In the genomic region with DNA sequence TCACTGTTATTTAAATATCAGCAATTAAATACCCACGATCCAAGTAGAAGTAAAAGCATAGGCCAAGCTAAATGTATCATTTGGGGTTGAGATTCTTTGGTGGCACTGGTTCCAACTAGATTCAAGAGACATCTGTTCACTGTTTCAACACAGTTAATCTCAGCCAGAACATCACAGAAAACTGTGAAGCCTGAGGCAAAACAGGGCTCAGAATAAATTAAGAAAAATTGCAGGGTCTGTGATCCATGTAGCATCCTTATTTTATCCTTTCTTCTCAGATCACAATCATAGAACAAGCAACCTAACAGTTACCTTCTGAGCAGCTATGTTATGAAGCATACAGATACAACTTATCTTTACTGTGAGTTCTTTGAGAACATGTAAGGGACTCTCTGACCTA, we compare ENCODE assay signal across 14 cellular contexts.
"Had no signal": no experiment of that assay in that cellular context is flagged by ENCODE, and none has a peak within 500 bp of the region (broad histone marks: within the 10 kb centered on the region; RNA-seq: fewer than 3 reads in every experiment).

No MANE protein-coding gene starts in this region.

- H3K4me1 Mint-ChIP-seq: activated naive CD4-positive, alpha-beta T cell treated with anti-CD3 and anti-CD28 coated beads, Interleukin-2, amount 10 ng/mL, durations not matched to agents 7 days and 5 days had no signal

- H3K9me3 Mint-ChIP-seq: activated naive CD4-positive, alpha-beta T cell treated with anti-CD3 and anti-CD28 coated beads, Interleukin-2, amount 10 ng/mL, durations not matched to agents 7 days and 5 days; mesothelial cell of epicardium had no signal

- H3K9me3 ChIP-seq: breast epithelium, gastrocnemius medialis, tibial nerve, vagina had no signal

- H3K4me3 ChIP-seq: breast epithelium, gastrocnemius medialis, skin epidermis, tibial nerve, vagina had no signal

- H3K27ac Mint-ChIP-seq: activated CD8-positive, alpha-beta T cell treated with anti-CD3 and anti-CD28 coated beads, Interleukin-2, amount 10 ng/mL, durations not matched to agents 7 days and 5 days; activated naive CD4-positive, alpha-beta T cell treated with anti-CD3 and anti-CD28 coated beads, Interleukin-2, amount 10 ng/mL, durations not matched to agents 7 days and 5 days; mesothelial cell of epicardium had no signal

- H3K27me3 Mint-ChIP-seq: activated naive CD4-positive, alpha-beta T cell treated with anti-CD3 and anti-CD28 coated beads, Interleukin-2, amount 10 ng/mL, durations not matched to agents 7 days and 5 days had no signal

- H3K27ac ChIP-seq: breast epithelium, gastrocnemius medialis, parathyroid adenoma, skin epidermis, tibial nerve, vagina, WERI-Rb-1 had no signal

- H3K4me3 Mint-ChIP-seq: activated CD8-positive, alpha-beta T cell treated with anti-CD3 and anti-CD28 coated beads, Interleukin-2, amount 10 ng/mL, durations not matched to agents 7 days and 5 days; activated naive CD4-positive, alpha-beta T cell treated with anti-CD3 and anti-CD28 coated beads, Interleukin-2, amount 10 ng/mL, durations not matched to agents 7 days and 5 days; mesothelial cell of epicardium had no signal

- H3K27me3 ChIP-seq: breast epithelium, gastrocnemius medialis, tibial nerve, vagina had no signal

- H3K4me1 ChIP-seq: breast epithelium, gastrocnemius medialis, parathyroid adenoma, tibial nerve, vagina had no signal

- DNase-seq: activated CD4-positive, alpha-beta T cell treated with anti-CD3 and anti-CD28 coated beads for 4 hours; activated CD8-positive, alpha-beta memory T cell treated with anti-CD3 and anti-CD28 coated beads, Interleukin-2, amount 50 U/mL, for 48 hours; activated CD8-positive, alpha-beta T cell treated with anti-CD3 and anti-CD28 coated beads, Interleukin-2, amount 10 ng/mL, durations not matched to agents 7 days and 5 days; activated naive CD4-positive, alpha-beta T cell treated with anti-CD3 and anti-CD28 coated beads, Interleukin-2, amount 10 ng/mL, durations not matched to agents 7 days and 5 days; anterior cingulate cortex; gastrocnemius medialis; kidney glomerular epithelial cell; WERI-Rb-1 had no signal

- ATAC-seq: activated CD8-positive, alpha-beta T cell treated with anti-CD3 and anti-CD28 coated beads, Interleukin-2, amount 10 ng/mL, durations not matched to agents 7 days and 5 days; gastrocnemius medialis had no signal

- H3K9ac ChIP-seq: parathyroid adenoma had no signal
